ENCODE assay signal across 8 cellular contexts in genomic region chr15:34436126-34436955, GRCh38. TPM values are rescaled to one million over a fixed set of nuclear protein-coding genes. Genes with fewer than 3 reads are reported as not detected.
A peak's percentile ranks its signal among the peaks of the same experiment; 100 is the strongest.
DNase-seq lines count a peak whose midpoint lies in the region; ATAC-seq and TF ChIP-seq lines count a peak whose summit lies in the region.

No MANE protein-coding gene starts in this region.

- peaks cover 41% of the 10 kb centered on the region for H3K4me1 Mint-ChIP-seq in brain

- TF ChIP-seq CTCF in NB4 (IDR thresholded peaks at IDR 0.05; ENCODE audit: low read depth, low read length) (no peak), brain (conservative IDR thresholded peaks at IDR 0.05) (no peak), thyroid gland (IDR thresholded peaks at IDR 0.05) (no peak)

- peaks cover 17% of the 10 kb centered on the region for H3K27me3 Mint-ChIP-seq in brain

- peak; percentile 64 for DNase-seq in NB4 (ENCODE audit: low read depth)
- DNase-seq in left lobe of liver (ENCODE audit: low spot score), result no peak
- peak; percentile 27 to 28 for DNase-seq in thyroid gland
- DNase-seq in pons (ENCODE audit: low spot score), result no peak
- DNase-seq in NCI-H2227 (lab: John Stamatoyannopoulos, UW; ENCODE audit: unreplicated experiment), result no peak

- ATAC-seq in GM19351 (IDR thresholded peaks at IDR 0.05; ENCODE audit: unreplicated experiment) (peak; percentile 38), left lobe of liver (peak; percentile 28)

- no peaks in the 10 kb centered on the region for H3K9me3 ChIP-seq in thyroid gland

- WGBS in thyroid gland, 2 donors, result 5 to 9% methylated on average over 10 to 20 of the region's 31 CpGs

- H3K27me3 ChIP-seq in ACC112 (ENCODE audit: insufficient read depth, low read length) (no peaks in the 10 kb centered on the region), thyroid gland (no peaks in the 10 kb centered on the region)

- intact Hi-C loops in thyroid gland (cut with DNase I), result no loop called here

- H3K9me3 Mint-ChIP-seq in brain, result peaks cover 0 to 4% (median 0%) of the 10 kb centered on the region in 5 experiments

- peaks cover 38% of the 10 kb centered on the region for H3K79me2 ChIP-seq in ACC112 (ENCODE audit: control insufficient read depth, insufficient read depth, low read length, unreplicated experiment)

- H3K4me1 ChIP-seq in ACC112 (ENCODE audit: control insufficient read depth, insufficient read depth, low read length, unreplicated experiment) (peaks cover 12% of the 10 kb centered on the region), thyroid gland (peaks cover 4 to 7% of the 10 kb centered on the region in 2 donors)

- H3K4me3 ChIP-seq in ACC112 (ENCODE audit: low read depth, low read length) (peak overlapping the region; percentile 87), NB4 (ENCODE audit: low read depth, low read length) (peak overlapping the region; percentile 75), thyroid gland (replicated peaks in 1 of 3) (peak overlapping the region; percentile 18 to 55 (median 43))

- H2AFZ ChIP-seq in ACC112 (ENCODE audit: low read length, unreplicated experiment), result peak overlapping the region; percentile 85

- H3K27ac Mint-ChIP-seq in brain, result peak overlapping the region in 4 of 5 experiments; percentile 68 to 88 (median 80)

- H3K36me3 ChIP-seq in ACC112 (ENCODE audit: insufficient read depth, low read length), result 0 out of 2 replicates have a peak, but pooled peaks cover 4% of the 10 kb centered on the region
- H3K36me3 ChIP-seq in thyroid gland, result no peaks in the 10 kb centered on the region

- H3K27ac ChIP-seq in ACC112 (ENCODE audit: low read depth, low read length) (no peak overlapping the region), thyroid gland (peak overlapping the region in 2 of 3 donors; percentile 26 to 61)

- peak overlapping the region; percentile 88 to 93 (median 89) for H3K4me3 Mint-ChIP-seq in brain

- TF ChIP-seq POLR2A in NB4 (IDR thresholded peaks at IDR 0.05; ENCODE audit: extremely low read depth, insufficient read length) (no peak), thyroid gland (IDR thresholded peaks at IDR 0.05) (no peak)

- peaks cover 40% of the 10 kb centered on the region for H3K36me3 Mint-ChIP-seq in brain

RNA-seq across cellular contexts. Expression of gene GOLGA8A, which starts 1.3 kb away (rescaled TPM):
- polyA plus RNA-seq in brain (ENCODE audit: insufficient read depth, low read depth, low replicate concordance), result 2.0 TPM
- total RNA-seq in left lobe of liver (9.0 TPM), thyroid gland (100 to 1,000 TPM in 3 of 4 donors, 10 to 100 TPM in 1; 94.6 to 167 (median 154) TPM)

Comparison
In these comparisons a context has a peak if more than half of its experiments do, and no peak if none do; other contexts are left out.
1. DNase-seq: peak in NB4 (single experiment) and thyroid gland (2 of 2); none in left lobe of liver (single experiment), pons (single experiment) and NCI-H2227 (single experiment).
2. Peak in every context shown above with its lines, with median percentiles within 50 percentile points of each other: H3K4me3 ChIP-seq.